Comparison of ENCODE assay signal across 8 cellular contexts in genomic region chr1:52056937-52057231, GRCh38. TPM values are rescaled to one million over a fixed set of nuclear protein-coding genes. Genes with fewer than 3 reads are reported as not detected.
DNase-seq lines count a peak whose midpoint lies in the region; TF ChIP-seq lines count a peak whose summit lies in the region.

No MANE protein-coding gene starts in this region.

- peak overlapping the region; percentile 77 for H3K4me3 ChIP-seq in effector memory CD4-positive, alpha-beta T cell (ENCODE audit: insufficient read depth, low read depth, low read length, poor library complexity, severe bottlenecking)

- H3K9me3 ChIP-seq in KOPT-K1 (ENCODE audit: insufficient read depth, low read length, poor library complexity, severe bottlenecking): no peaks in the 10 kb centered on the region
- no peaks in the 10 kb centered on the region for H3K9me3 ChIP-seq in effector memory CD4-positive, alpha-beta T cell (ENCODE audit: control insufficient read depth, low read length)

- H3K4me1 ChIP-seq in effector memory CD4-positive, alpha-beta T cell (ENCODE audit: control insufficient read depth, insufficient read depth, low read length, poor library complexity, severe bottlenecking): peaks cover 17% of the 10 kb centered on the region

- intact Hi-C loops in activated CD4-positive, alpha-beta T cell treated with anti-CD3 and anti-CD28 coated beads, Interleukin-2, amount 10 ng/mL, durations not matched to agents 24 days and 14 days (cut with micrococcal nuclease): loop anchor here (1.0 to 10.0 kb wide), 11 partner anchors 24 to 1270 kb away; partner anchors contain the start of genes CC2D1B, ECHDC2, EPS15 and GPX7

- peak overlapping the region; percentile 100 for H3K27ac Mint-ChIP-seq in activated CD4-positive, alpha-beta T cell treated with anti-CD3 and anti-CD28 coated beads, Interleukin-2, amount 10 ng/mL, durations not matched to agents 24 days and 14 days
- peak overlapping the region; percentile 99 for H3K27ac Mint-ChIP-seq in osteocyte (ENCODE audit: unreplicated experiment)

- H3K36me3 Mint-ChIP-seq in activated CD4-positive, alpha-beta T cell treated with anti-CD3 and anti-CD28 coated beads, Interleukin-2, amount 10 ng/mL, durations not matched to agents 24 days and 14 days (ENCODE audit: low read depth): peaks cover 39% of the 10 kb centered on the region
- H3K36me3 Mint-ChIP-seq in osteocyte (ENCODE audit: unreplicated experiment): peaks cover 11% of the 10 kb centered on the region

- no peak for TF ChIP-seq CTCF in osteocyte (IDR thresholded peaks at IDR 0.05)

- H3K27ac ChIP-seq in KOPT-K1 (ENCODE audit: low read depth, low read length, poor library complexity, severe bottlenecking): peak overlapping the region; percentile 91
- H3K27ac ChIP-seq in effector memory CD4-positive, alpha-beta T cell (ENCODE audit: insufficient read depth, low read length, poor library complexity, severe bottlenecking): peak overlapping the region; percentile 84

- no peaks in the 10 kb centered on the region for H3K27me3 ChIP-seq in effector memory CD4-positive, alpha-beta T cell (replicated peaks; ENCODE audit: control insufficient read depth, insufficient read depth, low read length, poor library complexity, severe bottlenecking)

- peaks cover 46% of the 10 kb centered on the region for H3K4me1 Mint-ChIP-seq in activated CD4-positive, alpha-beta T cell treated with anti-CD3 and anti-CD28 coated beads, Interleukin-2, amount 10 ng/mL, durations not matched to agents 24 days and 14 days
- H3K4me1 Mint-ChIP-seq in osteocyte (ENCODE audit: unreplicated experiment): peaks cover 47% of the 10 kb centered on the region

- no peaks in the 10 kb centered on the region for H3K27me3 Mint-ChIP-seq in activated CD4-positive, alpha-beta T cell treated with anti-CD3 and anti-CD28 coated beads, Interleukin-2, amount 10 ng/mL, durations not matched to agents 24 days and 14 days
- no peaks in the 10 kb centered on the region for H3K27me3 Mint-ChIP-seq in osteocyte (ENCODE audit: unreplicated experiment)

- H3K4me3 Mint-ChIP-seq in activated CD4-positive, alpha-beta T cell treated with anti-CD3 and anti-CD28 coated beads, Interleukin-2, amount 10 ng/mL, durations not matched to agents 24 days and 14 days: peak overlapping the region; percentile 92
- H3K4me3 Mint-ChIP-seq in osteocyte (ENCODE audit: unreplicated experiment): peak overlapping the region; percentile 98

- peaks cover 39% of the 10 kb centered on the region for H3K36me3 ChIP-seq in KOPT-K1 (ENCODE audit: insufficient read depth, low read length)
- peaks cover 13% of the 10 kb centered on the region for H3K36me3 ChIP-seq in effector memory CD4-positive, alpha-beta T cell (ENCODE audit: control insufficient read depth, insufficient read depth, low read length)

- no peaks in the 10 kb centered on the region for H3K9me3 Mint-ChIP-seq in activated CD4-positive, alpha-beta T cell treated with anti-CD3 and anti-CD28 coated beads, Interleukin-2, amount 10 ng/mL, durations not matched to agents 24 days and 14 days
- H3K9me3 Mint-ChIP-seq in osteocyte (ENCODE audit: unreplicated experiment): no peaks in the 10 kb centered on the region

- no peak for DNase-seq in activated CD4-positive, alpha-beta T cell treated with anti-CD3 and anti-CD28 coated beads, Interleukin-2, amount 10 ng/mL, durations not matched to agents 24 days and 14 days
- DNase-seq in activated CD4-positive, alpha-beta T cell treated with anti-CD3 and anti-CD28 coated beads for 4 hours: no peak
- DNase-seq in effector memory CD4-positive, alpha-beta T cell: no peak
- DNase-seq in osteocyte (ENCODE audit: extremely low spot score, unreplicated experiment) (no peak), DMS53 (lab: John Stamatoyannopoulos, UW) (no peak), NCI-H1436 treated with DMSO at 0.1 percent for 48 hours (lab: John Stamatoyannopoulos, UW) (no peak), iPS-NIHi7 (ENCODE audit: extremely low spot score) (no peak)

RNA-seq across cellular contexts. Expression of gene BTF3L4, which starts 0.8 kb away (rescaled TPM):
- 48.0 and 50.0 TPM in 2 replicates for total RNA-seq in activated CD4-positive, alpha-beta T cell treated with anti-CD3 and anti-CD28 coated beads, Interleukin-2, amount 10 ng/mL, durations not matched to agents 24 days and 14 days
- total RNA-seq in osteocyte: 61.0 and 65.1 TPM in 2 replicates

RNA-seq across cellular contexts. Expression of gene TXNDC12, which starts 1.9 kb away (rescaled TPM):
- total RNA-seq in activated CD4-positive, alpha-beta T cell treated with anti-CD3 and anti-CD28 coated beads, Interleukin-2, amount 10 ng/mL, durations not matched to agents 24 days and 14 days: 43.0 and 44.8 TPM in 2 replicates
- 46.6 and 49.8 TPM in 2 replicates for total RNA-seq in osteocyte

RNA-seq across cellular contexts. Expression of gene KTI12, which starts 23.3 kb away (rescaled TPM):
- total RNA-seq in activated CD4-positive, alpha-beta T cell treated with anti-CD3 and anti-CD28 coated beads, Interleukin-2, amount 10 ng/mL, durations not matched to agents 24 days and 14 days: 20.4 and 22.3 TPM in 2 replicates
- 9.5 and 9.9 TPM in 2 replicates for total RNA-seq in osteocyte
